32 cellular contexts compared by ENCODE assay signal in genomic region chrX:96569034-96569433, GRCh38.
"Had no signal": no experiment of that assay in that cellular context is flagged by ENCODE, and none has a peak within 500 bp of the region (broad histone marks: within the 10 kb centered on the region; RNA-seq: fewer than 3 reads in every experiment).

No MANE protein-coding gene starts in this region.

- FAIRE-seq: bronchial epithelial cell had no signal

- ATAC-seq: activated CD4-positive, alpha-beta T cell treated with anti-CD3 and anti-CD28 coated beads for 36 hours; activated CD4-positive, CD25-positive, alpha-beta regulatory T cell treated with anti-CD3 and anti-CD28 coated beads, Interleukin-2, amount 50 U/mL, for 24 hours; activated CD8-positive, alpha-beta memory T cell treated with anti-CD3 and anti-CD28 coated beads, Interleukin-2, amount 10 ng/mL, durations not matched to agents 7 days and 5 days; activated CD8-positive, alpha-beta T cell treated with anti-CD3 and anti-CD28 coated beads, Interleukin-2, amount 10 ng/mL, durations not matched to agents 7 days and 5 days; activated naive CD8-positive, alpha-beta T cell treated with anti-CD3 and anti-CD28 coated beads, Interleukin-2, amount 50 U/mL, for 24 hours; WTC11 had no signal

- H3K9me3 ChIP-seq: ascending aorta had no signal

- H3K4me3 ChIP-seq: ascending aorta, cardiac muscle cell had no signal

- H3K36me3 ChIP-seq: ascending aorta, cardiac muscle cell, WERI-Rb-1 had no signal

- H3K4me1 ChIP-seq: ascending aorta had no signal

- DNase-seq: activated CD4-positive, alpha-beta memory T cell treated with anti-CD3 and anti-CD28 coated beads, Interleukin-2, amount 10 ng/mL, durations not matched to agents 7 days and 5 days; activated CD4-positive, alpha-beta T cell treated with anti-CD3 and anti-CD28 coated beads for 1 hour; activated CD4-positive, alpha-beta T cell treated with anti-CD3 and anti-CD28 coated beads for 36 hours; activated CD4-positive, alpha-beta T cell treated with anti-CD3 and anti-CD28 coated beads for 48 hours; activated CD4-positive, alpha-beta T cell treated with anti-CD3 and anti-CD28 coated beads, Interleukin-2, amount 10 ng/mL, durations not matched to agents 7 days and 5 days; activated CD4-positive, alpha-beta T cell treated with anti-CD3 and anti-CD28 coated beads, Interleukin-2, amount 50 U/mL, for 48 hours; activated CD4-positive, CD25-positive, alpha-beta regulatory T cell; activated CD8-positive, alpha-beta memory T cell treated with anti-CD3 and anti-CD28 coated beads for 24 hours; activated CD8-positive, alpha-beta memory T cell treated with anti-CD3 and anti-CD28 coated beads, Interleukin-2, amount 10 ng/mL, durations not matched to agents 7 days and 5 days; activated CD8-positive, alpha-beta memory T cell treated with anti-CD3 and anti-CD28 coated beads, Interleukin-2, amount 50 U/mL, for 48 hours; activated CD8-positive, alpha-beta T cell treated with anti-CD3 and anti-CD28 coated beads, Interleukin-2, amount 10 ng/mL, durations not matched to agents 7 days and 5 days; activated effector memory CD4-positive, alpha-beta T cell treated with Interleukin-2 at 50 U/mL for 16 hours; activated gamma-delta T cell; activated naive CD4-positive, alpha-beta T cell treated with anti-CD3 and anti-CD28 coated beads, Interleukin-2, amount 10 ng/mL, durations not matched to agents 7 days and 5 days; activated naive CD4-positive, alpha-beta T cell treated with Interleukin-2 at 50 U/mL for 16 hours; activated naive CD8-positive, alpha-beta T cell treated with anti-CD3 and anti-CD28 coated beads, Interleukin-2, amount 10 ng/mL, durations not matched to agents 7 days and 5 days; activated naive CD8-positive, alpha-beta T cell treated with anti-CD3 and anti-CD28 coated beads, Interleukin-2, amount 50 U/mL, for 24 hours; activated T-cell treated with anti-CD3 and anti-CD28 coated beads, Interleukin-2, amount 50 U/mL, for 24 hours; activated T-cell treated with anti-CD3 and anti-CD28 coated beads, Interleukin-2, amount 50 U/mL, for 48 hours; amygdala; anterior cingulate cortex; caudate nucleus; SW 1271; T-helper 1 cell; T-helper 2 cell; T-helper 9 cell; WERI-Rb-1 had no signal
